Comparison of ENCODE assay signal across 10 cellular contexts in genomic region chr5:38831909-38832308, GRCh38. TPM values are rescaled to one million over a fixed set of nuclear protein-coding genes. Genes with fewer than 3 reads are reported as not detected.
DNase-seq lines count a peak whose midpoint lies in the region; ATAC-seq and TF ChIP-seq lines count a peak whose summit lies in the region.
"Had no signal": no experiment of that assay in that cellular context is flagged by ENCODE, and none has a peak within 500 bp of the region (broad histone marks: within the 10 kb centered on the region; RNA-seq: fewer than 3 reads in every experiment).

No MANE protein-coding gene starts in this region.

- WGBS in endodermal cell (ENCODE audit: insufficient coverage in 1 of 2, insufficient read length in 1 of 2), 2 experiments = 47 to 64% methylated on average over 2 to 3 of the region's 3 CpGs

- DNase-seq in NCI-H1417 (lab: John Stamatoyannopoulos, UW) = peak in 2 of 3 experiments; percentile 16 to 34
- no peak for DNase-seq in NCI-H1417 treated with DMSO at 0.1 percent for 48 hours (lab: John Stamatoyannopoulos, UW)
- peak; percentile 3 for DNase-seq in NCI-H2171 (lab: John Stamatoyannopoulos, UW)
- peak; percentile 71 for DNase-seq in endodermal cell
- no peak for DNase-seq in retinal pigment epithelial cell (ENCODE audit: low read depth)
- no peak for DNase-seq in epidermal melanocyte (ENCODE audit: insufficient read length, low spot score)
- DNase-seq: activated B cell treated with CpG ODN at 0.5 μM for 24 hours had no signal

- H3K9me3 ChIP-seq in endodermal cell (ENCODE audit: control insufficient read depth, low read length) = no peaks in the 10 kb centered on the region

- H3K27me3 ChIP-seq in endodermal cell (ENCODE audit: control insufficient read depth, insufficient read depth, low read length, poor library complexity, severe bottlenecking) = peaks cover 43% of the 10 kb centered on the region

- H3K4me3 ChIP-seq in endodermal cell (ENCODE audit: low read length) (no peak overlapping the region), retinal pigment epithelial cell (ENCODE audit: low read length) (no peak overlapping the region)

- H3K27ac Mint-ChIP-seq in endodermal cell = no peak overlapping the region
- H3K27ac Mint-ChIP-seq: activated B cell treated with CpG ODN at 0.5 μM for 24 hours; CD4-positive, CD25-positive, alpha-beta regulatory T cell had no signal

- ATAC-seq in GM18498 (IDR thresholded peaks at IDR 0.05; ENCODE audit: unreplicated experiment) = no peak
- ATAC-seq in GM18873 (IDR thresholded peaks at IDR 0.05; ENCODE audit: low FRiP score, unreplicated experiment) = no peak

- H3K36me3 ChIP-seq in endodermal cell (ENCODE audit: control insufficient read depth, insufficient read depth, low read length) = no peaks in the 10 kb centered on the region

- H3K9me3 Mint-ChIP-seq in endodermal cell = no peaks in the 10 kb centered on the region
- H3K9me3 Mint-ChIP-seq: activated B cell treated with CpG ODN at 0.5 μM for 24 hours had no signal

- H3K4me3 Mint-ChIP-seq in endodermal cell = no peak overlapping the region
- H3K4me3 Mint-ChIP-seq: activated B cell treated with CpG ODN at 0.5 μM for 24 hours; CD4-positive, CD25-positive, alpha-beta regulatory T cell had no signal

- TF ChIP-seq CTCF in endodermal cell (conservative IDR thresholded peaks at IDR 0.05) (peak; percentile 72), retinal pigment epithelial cell (conservative IDR thresholded peaks at IDR 0.05; ENCODE audit: low read depth, low read length) (peak; percentile 72)

- peaks cover 27% of the 10 kb centered on the region for H3K27me3 Mint-ChIP-seq in endodermal cell (ENCODE audit: insufficient read depth)

- H3K4me1 Mint-ChIP-seq in endodermal cell = no peaks in the 10 kb centered on the region
- H3K4me1 Mint-ChIP-seq: activated B cell treated with CpG ODN at 0.5 μM for 24 hours; CD4-positive, CD25-positive, alpha-beta regulatory T cell had no signal

- no peak overlapping the region for H3K9ac ChIP-seq in endodermal cell (ENCODE audit: extremely low read depth, low read length, poor library complexity, severe bottlenecking)

- H3K27ac ChIP-seq in endodermal cell (ENCODE audit: low read depth, low read length) = no peak overlapping the region

- no peaks in the 10 kb centered on the region for H3K4me1 ChIP-seq in endodermal cell (ENCODE audit: control insufficient read depth, insufficient read depth, low read length)

- H3K36me3 Mint-ChIP-seq in endodermal cell (ENCODE audit: low read depth) = no peaks in the 10 kb centered on the region
- H3K36me3 Mint-ChIP-seq: CD4-positive, CD25-positive, alpha-beta regulatory T cell had no signal

RNA-seq across cellular contexts. Expression of gene OSMR, which starts 13.9 kb away (rescaled TPM):
- 1 to 10 TPM; 1.3 to 4.4 TPM for total RNA-seq in endodermal cell
- polyA plus RNA-seq in endodermal cell (2013, experiment 1 of 2) = 4.3 TPM
- 6.6 TPM for polyA plus RNA-seq in endodermal cell (2013, experiment 2 of 2)
- total RNA-seq: CD4-positive, CD25-positive, alpha-beta regulatory T cell had no signal

Comparison
In these comparisons a context has a peak if more than half of its experiments do, and no peak if none do; other contexts are left out.
1. DNase-seq: peak in NCI-H1417 (2 of 3), NCI-H2171 (single experiment) and endodermal cell (single experiment); none in NCI-H1417 treated with DMSO at 0.1 percent for 48 hours (single experiment), retinal pigment epithelial cell (single experiment) and epidermal melanocyte (single experiment).